3 cellular contexts compared by ENCODE assay signal in the genomic region with DNA sequence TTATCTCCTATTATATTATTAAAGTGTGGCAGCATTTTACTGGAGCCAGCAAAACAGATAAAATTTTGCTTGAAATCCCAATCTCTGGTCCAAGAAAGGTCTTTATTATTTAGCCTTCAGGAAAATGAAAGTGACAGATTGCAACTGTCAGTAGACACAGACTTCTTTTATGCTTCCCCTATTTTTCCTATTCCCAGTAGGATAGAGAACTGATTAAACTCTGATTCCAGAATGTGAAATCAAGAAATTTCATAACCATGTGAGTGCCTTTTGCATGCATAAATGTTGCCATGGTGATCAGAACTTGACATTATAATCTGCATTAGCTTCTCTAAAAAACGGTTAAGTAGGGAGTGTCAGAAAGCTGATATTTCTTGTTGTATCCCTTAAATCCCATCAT.
"Had no signal": no experiment of that assay in that cellular context is flagged by ENCODE, and none has a peak within 500 bp of the region (broad histone marks: within the 10 kb centered on the region; RNA-seq: fewer than 3 reads in every experiment).

No MANE protein-coding gene starts in this region.

- DNase-seq: GDM1, GF-D8 had no signal

- H3K4me3 ChIP-seq: GM12878 had no signal
